Comparison of ENCODE assay signal across 8 cellular contexts in the genomic region with DNA sequence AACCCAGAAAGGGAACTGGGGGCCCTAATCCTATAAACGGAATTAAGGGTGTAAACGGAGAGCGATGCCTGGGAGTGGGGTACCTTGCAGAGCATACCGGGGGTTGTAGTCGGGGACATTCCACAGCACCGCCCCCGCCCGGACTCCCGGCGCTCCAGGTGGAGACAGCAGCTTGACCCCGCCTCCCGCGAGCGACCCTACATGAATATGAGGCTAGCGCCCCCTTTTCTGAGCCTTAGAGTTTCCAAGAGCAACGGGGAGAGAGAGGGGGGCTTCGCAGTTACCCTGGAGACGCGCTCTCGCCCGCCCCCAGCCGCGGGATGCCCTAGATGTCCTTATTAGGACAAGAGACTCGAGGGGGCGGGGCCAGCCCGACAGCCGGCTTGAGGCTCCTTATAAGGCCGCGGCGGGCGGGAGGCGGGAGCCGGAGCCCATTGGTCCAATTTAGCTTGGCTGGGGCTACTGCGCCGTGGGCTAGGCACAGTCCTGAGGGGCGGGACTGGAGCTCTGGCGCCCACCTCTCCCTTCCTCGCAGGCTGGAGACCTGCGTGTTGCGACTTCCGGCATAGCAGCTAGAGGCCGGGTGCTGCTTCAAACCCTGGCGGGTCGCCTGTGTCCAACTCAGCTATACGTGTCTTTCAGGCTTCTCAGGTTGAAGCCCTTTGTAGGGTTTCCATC. TPM values are rescaled to one million over a fixed set of nuclear protein-coding genes. Genes with fewer than 3 reads are reported as not detected.
A peak's percentile ranks its signal among the peaks of the same experiment; 100 is the strongest.
DNase-seq lines count a peak whose midpoint lies in the region; ATAC-seq, FAIRE-seq and TF ChIP-seq lines count a peak whose summit lies in the region.

No MANE protein-coding gene starts in this region.

- H3K4me3 ChIP-seq in right atrium auricular region (peak overlapping the region; percentile 98 to 100), psoas muscle (peak overlapping the region; percentile 100)

- H3K27me3 ChIP-seq in right atrium auricular region (no peaks in the 10 kb centered on the region), psoas muscle (ENCODE audit: insufficient read depth in 3 of 3, low read length in 2 of 3) (no peaks in the 10 kb centered on the region)

- DNase-seq in NCI-H187 (lab: John Stamatoyannopoulos, UW) (peak; percentile 90 to 96), T-helper 2 cell (peak; percentile 94 to 99 (median 96)), anterior cingulate cortex (lab: John Stamatoyannopoulos, UW) (peak; percentile 67 to 99 (median 93)), right atrium auricular region (ENCODE audit: low spot score) (peak; percentile 100), psoas muscle (peak; percentile 99), urothelium cell line (ENCODE audit: low spot score) (peak; percentile 94)

- intact Hi-C loops in psoas muscle (cut with DNase I): no loop called here

- ATAC-seq in GM18499 (IDR thresholded peaks at IDR 0.05; ENCODE audit: insufficient read depth, unreplicated experiment) (peak; percentile 36), HG02943 (IDR thresholded peaks at IDR 0.05; ENCODE audit: low read depth, unreplicated experiment) (peak; percentile 52), psoas muscle (peak; percentile 75 to 81 (median 76))

- WGBS in psoas muscle, 3 donors: 0 to 1% (median 0%) methylated on average over 42 to 45 of the region's 45 CpGs

- H3K27ac ChIP-seq in right atrium auricular region (peak overlapping the region; percentile 96), psoas muscle (peak overlapping the region; percentile 99)

- no peak for TF ChIP-seq CTCF in right atrium auricular region (IDR thresholded peaks at IDR 0.05)
- TF ChIP-seq CTCF in psoas muscle (IDR thresholded peaks at IDR 0.05): no peak

- H3K9me3 ChIP-seq in right atrium auricular region (no peaks in the 10 kb centered on the region), psoas muscle (no peaks in the 10 kb centered on the region)

- peaks cover 47% of the 10 kb centered on the region for H3K36me3 ChIP-seq in right atrium auricular region
- peaks cover 3 to 47% of the 10 kb centered on the region in 2 donors for H3K36me3 ChIP-seq in psoas muscle (ENCODE audit: insufficient read depth in 1 of 2, low read depth in 1 of 2)

- H3K4me1 ChIP-seq in right atrium auricular region (peaks cover 0 to 66% of the 10 kb centered on the region in 2 donors), psoas muscle (peaks cover 21% of the 10 kb centered on the region)

- FAIRE-seq in urothelium cell line (lab: Jason Lieb, UNC): no peak

RNA-seq across cellular contexts. Expression of a gene that starts 1.0 kb away (rescaled TPM):
- total RNA-seq in right atrium auricular region (10 to 100 TPM; 23.4 to 26.3 TPM), psoas muscle (10 to 100 TPM; 28.0 to 35.6 (median 31.4) TPM)
- 10 to 100 TPM; 32.5 to 55.3 (median 44.4) TPM for polyA plus RNA-seq in psoas muscle

RNA-seq across cellular contexts. Expression of a gene that starts 1.3 kb away (rescaled TPM):
- total RNA-seq in right atrium auricular region: 100 to 1,000 TPM; 365 to 493 TPM
- total RNA-seq in psoas muscle: 100 to 1,000 TPM; 175 to 388 (median 238) TPM
- polyA plus RNA-seq in psoas muscle: 100 to 1,000 TPM; 190 to 843 (median 225) TPM

RNA-seq across cellular contexts. Expression of a gene that starts 13.3 kb away (rescaled TPM):
- total RNA-seq in right atrium auricular region (100 to 1,000 TPM; 117 to 156 TPM), psoas muscle (10 to 100 TPM; 20.8 to 46.6 (median 31.3) TPM)
- polyA plus RNA-seq in psoas muscle: 10 to 100 TPM; 14.8 to 20.8 (median 18.5) TPM

RNA-seq across cellular contexts. Expression of a gene that starts 20.4 kb away (rescaled TPM):
- total RNA-seq in right atrium auricular region (1 to 10 TPM in 1 of 2 donors, under 1 TPM in 1; 0.39 to 1.1 TPM), psoas muscle (under 1 TPM; 0.22 to 0.64 (median 0.37) TPM)
- polyA plus RNA-seq in psoas muscle: under 1 TPM; 0.08 to 0.91 (median 0.22) TPM

RNA-seq across cellular contexts. Expression of a gene that starts 25.5 kb away (rescaled TPM):
- total RNA-seq in right atrium auricular region (under 1 TPM; 0.20 to 0.37 TPM), psoas muscle (not detected)
- polyA plus RNA-seq in psoas muscle: under 1 TPM in 2 of 3 donors, not detected in 1; 0.05 to 0.20 TPM

Comparison
In these comparisons a context has a peak if more than half of its experiments do, and no peak if none do; other contexts are left out.
1. Peak in every context shown above with its lines: DNase-seq, ATAC-seq, H3K4me3 ChIP-seq and H3K27ac ChIP-seq.